ENCODE assay signal across 8 cellular contexts in the genomic region with DNA sequence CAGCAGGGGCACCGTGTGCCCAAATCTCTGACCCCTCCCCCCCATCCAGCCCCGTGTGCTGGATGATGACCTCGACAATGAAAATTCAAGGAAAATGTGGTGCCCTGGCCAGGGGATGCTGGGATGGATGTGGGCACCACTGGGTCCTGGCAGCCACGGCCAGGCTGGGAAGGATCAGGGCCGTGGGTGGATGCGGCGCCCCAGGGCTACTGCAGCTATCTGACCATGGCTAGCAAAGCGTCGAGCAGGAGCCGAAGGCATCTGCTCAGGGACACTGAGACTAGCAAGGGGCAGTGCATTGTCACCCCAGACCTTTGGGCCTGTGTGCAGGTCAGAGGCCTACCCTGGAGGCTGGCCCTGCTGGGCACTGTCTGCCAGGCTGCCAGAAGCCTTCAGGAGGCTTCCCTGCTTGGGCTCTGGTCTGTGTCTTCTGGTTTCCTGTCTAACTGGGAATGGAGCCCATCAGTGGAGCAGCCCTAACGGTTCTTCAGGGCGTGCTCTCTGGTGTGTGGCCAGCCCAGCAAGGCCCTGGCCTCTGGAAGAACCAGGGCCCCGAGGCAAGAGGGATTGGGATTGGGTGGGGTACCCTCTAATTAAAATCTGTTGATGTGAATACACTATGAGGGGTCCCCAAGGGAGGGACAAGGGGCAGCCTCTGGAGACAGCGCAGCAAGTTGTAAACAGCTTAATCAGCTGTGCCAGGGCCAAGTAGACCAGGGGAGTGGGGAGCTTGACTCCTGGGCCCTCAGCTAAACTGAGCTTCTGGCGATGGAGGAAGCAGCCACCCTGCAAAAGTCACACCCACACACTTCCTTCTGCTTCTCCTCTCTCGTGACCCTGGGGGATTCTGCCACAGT.
DNase-seq lines count a peak whose midpoint lies in the region; ATAC-seq and TF ChIP-seq lines count a peak whose summit lies in the region.

No MANE protein-coding gene starts in this region.

- in situ Hi-C loops in GM13977 (cut with MboI; ENCODE audit: low pct_unique_long_range_greater_than_20kb, low sequenced_read_pairs, unreplicated experiment) = no loop called here

- peak overlapping the region; percentile 53 to 60 for H3K27ac ChIP-seq in prostate gland

- no peak for TF ChIP-seq POLR2A in prostate gland (IDR thresholded peaks at IDR 0.05)

- H3K36me3 ChIP-seq in prostate gland = no peaks in the 10 kb centered on the region

- DNase-seq in GM13977 (ENCODE audit: low spot score) (peak; percentile 56), NOMO-1 treated with dmso at 0.1 percent for 144 hours (lab: John Stamatoyannopoulos, UW; ENCODE audit: unreplicated experiment) (peak; percentile 52), fibroblast of gingiva (ENCODE audit: low read depth) (peak; percentile 66), prostate gland (ENCODE audit: low spot score) (no peak), DMS79 treated with DMSO at 0.1 percent for 48 hours (lab: John Stamatoyannopoulos, UW) (no peak)
- no peak for DNase-seq in stimulated activated CD8-positive, alpha-beta memory T cell treated with anti-CD3 and anti-CD28 coated beads, Interleukin-4, amount 100 ng/mL, for 48 hours

- no peaks in the 10 kb centered on the region for H3K9me3 ChIP-seq in prostate gland

- H3K4me3 ChIP-seq in prostate gland = no peak overlapping the region

- H3K27me3 ChIP-seq in prostate gland (replicated peaks; ENCODE audit: insufficient read depth) = no peaks in the 10 kb centered on the region

- intact Hi-C loops in prostate gland (cut with DNase I) = no loop called here

- H3K4me1 ChIP-seq in prostate gland (replicated peaks) = no peaks in the 10 kb centered on the region

- no peak for ATAC-seq in GM21423 (IDR thresholded peaks at IDR 0.05; ENCODE audit: unreplicated experiment)
- no peak for ATAC-seq in GM19035 (IDR thresholded peaks at IDR 0.05; ENCODE audit: unreplicated experiment)

- 61% methylated on average over 15 of the region's 16 CpGs for WGBS in prostate gland

- TF ChIP-seq CTCF in GM13977 (IDR thresholded peaks at IDR 0.05; ENCODE audit: extremely low read depth, insufficient read depth, missing control alignments) (no peak), prostate gland (IDR thresholded peaks at IDR 0.05) (no peak)

Comparison
In these comparisons a context has a peak if more than half of its experiments do, and no peak if none do; other contexts are left out.
1. DNase-seq: peak in GM13977 (single experiment), NOMO-1 treated with dmso at 0.1 percent for 144 hours (single experiment) and fibroblast of gingiva (single experiment); none in prostate gland (single experiment), DMS79 treated with DMSO at 0.1 percent for 48 hours (single experiment) and stimulated activated CD8-positive, alpha-beta memory T cell treated with anti-CD3 and anti-CD28 coated beads, Interleukin-4, amount 100 ng/mL, for 48 hours (single experiment).